Comparison of ENCODE assay signal across 2 cellular contexts in the genomic region with DNA sequence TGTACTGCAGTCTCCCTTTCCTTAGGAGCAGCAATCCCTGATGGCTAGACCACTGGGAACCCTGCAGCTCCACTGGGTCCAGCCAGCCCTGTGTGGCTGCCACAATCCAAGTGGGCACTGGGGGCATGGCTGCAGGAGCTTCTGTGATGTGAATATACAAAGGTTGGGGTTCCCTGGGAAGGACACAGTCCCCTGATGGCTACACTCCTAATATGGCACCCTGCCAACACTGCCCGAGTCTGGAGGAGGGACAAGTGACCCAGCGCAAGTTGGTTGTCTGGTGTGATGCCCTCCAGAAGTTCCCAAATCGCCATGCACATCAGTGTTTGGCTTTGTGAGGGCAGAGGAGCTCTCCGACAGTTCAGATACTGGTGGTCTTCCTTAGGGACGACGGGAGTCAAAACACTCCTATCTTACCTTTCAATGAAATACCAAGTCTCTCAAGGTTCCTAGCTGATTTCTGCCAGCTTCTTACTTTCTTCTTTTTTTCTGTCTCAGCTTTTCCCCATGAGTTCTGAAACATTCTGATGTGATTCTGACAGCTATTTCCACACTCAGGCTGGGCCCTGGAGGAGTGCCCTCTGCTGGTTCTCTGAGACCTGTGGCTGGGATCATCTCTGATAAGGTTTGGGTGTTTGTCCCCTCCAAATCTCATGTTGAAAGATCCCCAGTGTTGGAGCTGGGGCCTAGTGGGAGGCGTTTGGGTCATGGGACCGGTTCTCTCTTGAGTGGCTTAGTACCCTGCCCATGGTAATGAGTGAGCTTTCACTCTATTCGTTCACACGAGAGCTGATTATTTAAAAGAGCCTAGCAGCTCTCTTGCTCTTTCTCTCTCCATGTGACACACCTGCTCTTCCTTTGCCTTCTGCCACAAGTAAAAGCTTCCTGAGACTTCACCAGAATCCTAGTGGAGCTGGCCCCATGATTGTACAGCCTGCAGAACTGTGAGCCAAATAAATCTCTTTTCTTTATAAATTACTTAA.
A peak's percentile ranks its signal among the peaks of the same experiment; 100 is the strongest.
TF ChIP-seq lines count a peak whose summit lies in the region.

No MANE protein-coding gene starts in this region.

TF ChIP-seq in HEK293, 187 proteins besides CTCF, POLR2A, EP300 and RAD21:
- TF ChIP-seq ZNF426 (tag by site-specific recombination; IDR thresholded peaks at IDR 0.05): no peak

TF ChIP-seq in HepG2, 621 proteins besides CTCF, POLR2A, EP300 and RAD21:
- TF ChIP-seq, protein P1, sequence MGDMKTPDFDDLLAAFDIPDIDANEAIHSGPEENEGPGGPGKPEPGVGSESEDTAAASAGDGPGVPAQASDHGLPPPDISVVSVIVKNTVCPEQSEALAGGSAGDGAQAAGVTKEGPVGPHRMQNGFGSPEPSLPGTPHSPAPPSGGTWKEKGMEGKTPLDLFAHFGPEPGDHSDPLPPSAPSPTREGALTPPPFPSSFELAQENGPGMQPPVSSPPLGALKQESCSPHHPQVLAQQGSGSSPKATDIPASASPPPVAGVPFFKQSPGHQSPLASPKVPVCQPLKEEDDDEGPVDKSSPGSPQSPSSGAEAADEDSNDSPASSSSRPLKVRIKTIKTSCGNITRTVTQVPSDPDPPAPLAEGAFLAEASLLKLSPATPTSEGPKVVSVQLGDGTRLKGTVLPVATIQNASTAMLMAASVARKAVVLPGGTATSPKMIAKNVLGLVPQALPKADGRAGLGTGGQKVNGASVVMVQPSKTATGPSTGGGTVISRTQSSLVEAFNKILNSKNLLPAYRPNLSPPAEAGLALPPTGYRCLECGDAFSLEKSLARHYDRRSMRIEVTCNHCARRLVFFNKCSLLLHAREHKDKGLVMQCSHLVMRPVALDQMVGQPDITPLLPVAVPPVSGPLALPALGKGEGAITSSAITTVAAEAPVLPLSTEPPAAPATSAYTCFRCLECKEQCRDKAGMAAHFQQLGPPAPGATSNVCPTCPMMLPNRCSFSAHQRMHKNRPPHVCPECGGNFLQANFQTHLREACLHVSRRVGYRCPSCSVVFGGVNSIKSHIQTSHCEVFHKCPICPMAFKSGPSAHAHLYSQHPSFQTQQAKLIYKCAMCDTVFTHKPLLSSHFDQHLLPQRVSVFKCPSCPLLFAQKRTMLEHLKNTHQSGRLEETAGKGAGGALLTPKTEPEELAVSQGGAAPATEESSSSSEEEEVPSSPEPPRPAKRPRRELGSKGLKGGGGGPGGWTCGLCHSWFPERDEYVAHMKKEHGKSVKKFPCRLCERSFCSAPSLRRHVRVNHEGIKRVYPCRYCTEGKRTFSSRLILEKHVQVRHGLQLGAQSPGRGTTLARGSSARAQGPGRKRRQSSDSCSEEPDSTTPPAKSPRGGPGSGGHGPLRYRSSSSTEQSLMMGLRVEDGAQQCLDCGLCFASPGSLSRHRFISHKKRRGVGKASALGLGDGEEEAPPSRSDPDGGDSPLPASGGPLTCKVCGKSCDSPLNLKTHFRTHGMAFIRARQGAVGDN (CRISPR knock-in tag; IDR thresholded peaks at IDR 0.05): no peak
- TF ChIP-seq ZNF160 (CRISPR knock-in tag; IDR thresholded peaks at IDR 0.05): no peak
- no peak for TF ChIP-seq TMF1 (CRISPR knock-in tag; IDR thresholded peaks at IDR 0.05; ENCODE audit: low read depth)
- no peak for TF ChIP-seq ZNF615 (CRISPR knock-in tag; IDR thresholded peaks at IDR 0.05; ENCODE audit: borderline replicate concordance)
- TF ChIP-seq, protein P2, sequence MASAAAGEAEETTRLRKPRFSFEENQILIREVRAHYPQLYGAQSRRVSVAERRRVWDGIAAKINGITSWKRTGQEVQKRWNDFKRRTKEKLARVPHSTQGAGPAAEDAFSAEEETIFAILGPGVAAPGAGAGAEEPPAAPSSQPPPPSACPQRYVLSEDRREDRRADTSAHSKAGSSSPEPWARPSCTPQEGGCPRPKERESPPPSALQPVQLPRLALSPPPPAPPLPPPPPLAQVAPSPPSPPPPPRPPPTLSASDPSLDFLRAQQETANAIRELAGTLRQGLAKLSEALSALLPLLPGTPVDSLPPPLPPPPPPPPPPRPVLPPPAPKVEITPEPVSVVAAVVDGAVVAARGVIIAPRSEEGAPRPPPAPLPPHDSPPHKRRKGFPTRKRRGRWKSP (CRISPR knock-in tag; IDR thresholded peaks at IDR 0.05): 0 out of 2 replicates have a peak, but pooled peaks have one; percentile 29
- TF ChIP-seq, protein P3, sequence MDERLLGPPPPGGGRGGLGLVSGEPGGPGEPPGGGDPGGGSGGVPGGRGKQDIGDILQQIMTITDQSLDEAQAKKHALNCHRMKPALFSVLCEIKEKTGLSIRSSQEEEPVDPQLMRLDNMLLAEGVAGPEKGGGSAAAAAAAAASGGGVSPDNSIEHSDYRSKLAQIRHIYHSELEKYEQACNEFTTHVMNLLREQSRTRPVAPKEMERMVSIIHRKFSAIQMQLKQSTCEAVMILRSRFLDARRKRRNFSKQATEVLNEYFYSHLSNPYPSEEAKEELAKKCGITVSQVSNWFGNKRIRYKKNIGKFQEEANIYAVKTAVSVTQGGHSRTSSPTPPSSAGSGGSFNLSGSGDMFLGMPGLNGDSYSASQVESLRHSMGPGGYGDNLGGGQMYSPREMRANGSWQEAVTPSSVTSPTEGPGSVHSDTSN (CRISPR knock-in tag; IDR thresholded peaks at IDR 0.05): no peak
- no peak for TF ChIP-seq SNAPC2 (CRISPR knock-in tag; IDR thresholded peaks at IDR 0.05)
- TF ChIP-seq, protein P4, sequence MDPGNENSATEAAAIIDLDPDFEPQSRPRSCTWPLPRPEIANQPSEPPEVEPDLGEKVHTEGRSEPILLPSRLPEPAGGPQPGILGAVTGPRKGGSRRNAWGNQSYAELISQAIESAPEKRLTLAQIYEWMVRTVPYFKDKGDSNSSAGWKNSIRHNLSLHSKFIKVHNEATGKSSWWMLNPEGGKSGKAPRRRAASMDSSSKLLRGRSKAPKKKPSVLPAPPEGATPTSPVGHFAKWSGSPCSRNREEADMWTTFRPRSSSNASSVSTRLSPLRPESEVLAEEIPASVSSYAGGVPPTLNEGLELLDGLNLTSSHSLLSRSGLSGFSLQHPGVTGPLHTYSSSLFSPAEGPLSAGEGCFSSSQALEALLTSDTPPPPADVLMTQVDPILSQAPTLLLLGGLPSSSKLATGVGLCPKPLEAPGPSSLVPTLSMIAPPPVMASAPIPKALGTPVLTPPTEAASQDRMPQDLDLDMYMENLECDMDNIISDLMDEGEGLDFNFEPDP (CRISPR knock-in tag; conservative IDR thresholded peaks at IDR 0.05): 0 out of 2 replicates have a peak, but pooled peaks have one; percentile 18
- peak; percentile 15; the same call in 1 of the 2 replicates for TF ChIP-seq SMC3 (IDR thresholded peaks at IDR 0.05; ENCODE audit: low read length)
